Comparison of ENCODE assay signal across 8 cellular contexts in the genomic region with DNA sequence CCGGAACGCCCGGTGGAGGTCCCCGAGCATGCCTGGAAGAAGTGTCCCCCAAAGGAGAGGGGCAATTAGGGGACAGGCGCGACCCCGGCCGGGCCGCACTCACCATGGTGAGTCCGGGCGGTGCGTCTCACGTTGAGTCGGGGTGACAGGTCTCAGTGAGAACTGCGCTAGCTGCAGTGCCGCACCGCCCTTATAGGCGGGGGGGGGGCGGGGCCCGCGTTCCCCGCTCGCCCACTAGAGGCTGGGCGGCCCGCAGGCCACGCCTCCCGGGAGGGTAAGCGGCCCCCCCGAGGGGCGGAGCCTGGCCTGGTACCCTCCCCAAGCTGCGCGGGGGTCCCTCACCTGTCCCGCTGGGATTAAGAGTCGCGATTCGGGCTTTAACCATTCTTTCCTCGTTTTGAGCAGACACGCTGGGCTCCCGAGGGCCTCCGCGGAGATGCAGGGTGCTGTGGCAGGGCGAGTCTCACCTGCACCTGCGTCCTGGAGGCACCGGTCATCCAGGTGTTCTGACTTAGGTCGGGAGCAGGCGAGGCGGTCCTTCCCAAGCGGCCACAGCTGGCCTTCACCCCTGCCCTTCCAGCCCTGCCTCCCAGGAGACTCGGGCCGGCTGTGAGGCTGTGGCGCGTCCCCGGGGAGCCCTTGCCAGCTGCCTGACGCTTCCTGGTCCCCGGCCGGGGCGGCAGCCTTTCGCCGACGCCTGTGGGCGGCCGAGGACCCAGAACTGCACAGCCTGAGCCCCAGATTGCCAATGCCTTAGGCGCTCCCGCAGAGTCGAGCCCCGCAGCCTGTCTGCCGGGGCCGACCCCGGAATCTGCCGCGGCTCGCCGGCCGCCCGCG. TPM values are rescaled to one million over a fixed set of nuclear protein-coding genes. Genes with fewer than 3 reads are reported as not detected.
DNase-seq lines count a peak whose midpoint lies in the region; ATAC-seq and TF ChIP-seq lines count a peak whose summit lies in the region.

A gene (minus strand): TSS at position 166 of the 837 bp plus-strand sequence. CDS start 60 bp downstream, at position 106.

- TF ChIP-seq POLR2A in uterus (IDR thresholded peaks at IDR 0.05): peak; percentile 88 to 97

- H3K9me3 ChIP-seq in right cardiac atrium (ENCODE audit: control insufficient read depth, low read length) (no peaks in the 10 kb centered on the region), uterus (no peaks in the 10 kb centered on the region)

- DNase-seq in GM12865 (ENCODE audit: low read depth) (peak; percentile 92), NCI-H1105 treated with DMSO at 0.1 percent for 48 hours (lab: John Stamatoyannopoulos, UW) (peak; percentile 68), T-helper 2 cell (peak; percentile 82 to 92 (median 89)), amniotic stem cell (lab: John Stamatoyannopoulos, UW) (peak; percentile 9), right cardiac atrium (peak; percentile 89 to 96 (median 95)), putamen (ENCODE audit: low spot score) (peak; percentile 83), uterus (peak; percentile 72 to 73)

- no peaks in the 10 kb centered on the region for H3K36me3 ChIP-seq in uterus

- peaks cover 12% of the 10 kb centered on the region for H3K4me1 ChIP-seq in right cardiac atrium (ENCODE audit: control insufficient read depth, insufficient read depth, low read length)
- peaks cover 0 to 7% of the 10 kb centered on the region in 2 donors for H3K4me1 ChIP-seq in uterus

- TF ChIP-seq CTCF in GM12865 (IDR thresholded peaks at IDR 0.05; ENCODE audit: insufficient read depth, low read depth, low read length, missing control alignments): no peak
- peak in 3 of 4 experiments; percentile 27 to 35 (median 28) for TF ChIP-seq CTCF in uterus (IDR thresholded peaks at IDR 0.05)

- under 1% methylated on average over 76 of the region's 76 CpGs for WGBS in right cardiac atrium

- no peaks in the 10 kb centered on the region for H3K27me3 ChIP-seq in right cardiac atrium (ENCODE audit: control insufficient read depth, insufficient read depth)
- H3K27me3 ChIP-seq in uterus: peaks cover 0 to 17% of the 10 kb centered on the region in 2 donors

- peak within 1 kb of the TSS; percentile 76 for H3K4me3 ChIP-seq in GM12865 (ENCODE audit: low read depth, low read length)
- H3K4me3 ChIP-seq in right cardiac atrium (ENCODE audit: low read length): peak within 1 kb of the TSS; percentile 56
- H3K4me3 ChIP-seq in uterus: peak within 1 kb of the TSS; percentile 55 to 56

- intact Hi-C loops in right cardiac atrium (cut with DNase I): no loop called here
- intact Hi-C loops in uterus (cut with DNase I; ENCODE audit: low total_unique reads): no loop called here

- ATAC-seq in HG02571 (IDR thresholded peaks at IDR 0.05; ENCODE audit: unreplicated experiment) (peak; percentile 50), right cardiac atrium (peak; percentile 93 to 94)

- H3K27ac ChIP-seq in right cardiac atrium (ENCODE audit: low read length) (peak within 1 kb of the TSS; percentile 50), uterus (peak within 1 kb of the TSS; percentile 15 to 67)

RNA-seq across cellular contexts. Expression of the gene that starts here (rescaled TPM):
- 10 to 100 TPM; 27.6 to 88.6 (median 64.3) TPM for total RNA-seq in right cardiac atrium
- polyA plus RNA-seq in right cardiac atrium: 131 TPM
- total RNA-seq in uterus: 10 to 100 TPM in 2 of 4 donors, 1 to 10 TPM in 2; 3.7 to 32.3 (median 7.3) TPM

Comparison
In these comparisons a context has a peak if more than half of its experiments do, and no peak if none do; other contexts are left out.
1. Peak in every context shown above with its lines: DNase-seq, ATAC-seq, H3K4me3 ChIP-seq and H3K27ac ChIP-seq.
2. DNase-seq: peak in every context shown above with its lines; median percentile 95 in right cardiac atrium; 92 in GM12865; 89 in T-helper 2 cell; 83 in putamen; 72 in uterus; 68 in NCI-H1105 treated with DMSO at 0.1 percent for 48 hours; 9 in amniotic stem cell.